Comparison of ENCODE assay signal across 8 cellular contexts in the genomic region with DNA sequence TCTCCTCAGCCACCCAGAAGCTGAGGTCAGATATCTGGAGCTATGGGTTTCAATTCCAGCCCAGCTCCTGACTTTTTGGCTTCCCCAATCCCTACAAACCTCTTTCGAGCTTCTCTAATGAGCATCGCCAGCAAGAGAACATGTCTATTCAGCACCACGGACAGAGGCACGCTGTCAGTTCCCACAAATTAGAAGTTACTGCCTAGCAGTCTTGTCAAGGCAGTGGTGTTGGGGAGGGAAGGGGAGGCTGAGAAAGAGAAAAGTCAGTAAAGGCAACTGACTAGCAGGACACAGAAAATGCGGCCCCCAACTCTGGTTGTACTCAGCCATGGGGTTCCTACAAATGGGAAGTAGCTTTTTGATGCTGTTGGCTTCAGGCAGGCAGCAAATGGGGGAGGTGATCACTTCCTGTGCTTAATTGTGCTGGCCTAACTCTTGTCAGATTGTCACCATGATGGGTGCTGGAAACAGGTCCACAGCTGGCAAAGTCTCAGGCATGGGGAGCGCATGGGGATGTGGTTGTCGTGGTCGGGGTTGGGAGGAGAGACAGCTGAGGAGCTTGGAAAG.
DNase-seq lines count a peak whose midpoint lies in the region; ATAC-seq and TF ChIP-seq lines count a peak whose summit lies in the region.

No MANE protein-coding gene starts in this region.

- peak; percentile 79 for ATAC-seq in DND-41 (ENCODE audit: insufficient read depth, low read depth)
- no peak for ATAC-seq in HG03469 (IDR thresholded peaks at IDR 0.05; ENCODE audit: unreplicated experiment)
- no peak for ATAC-seq in GM21526 (IDR thresholded peaks at IDR 0.05; ENCODE audit: low FRiP score, unreplicated experiment)
- no peak for ATAC-seq in GM18858 (IDR thresholded peaks at IDR 0.05; ENCODE audit: unreplicated experiment)

- H4K20me1 ChIP-seq in DND-41 (ENCODE audit: insufficient read depth, low read length), result peaks cover 12% of the 10 kb centered on the region

- H3K9ac ChIP-seq in DND-41 (ENCODE audit: low read depth, low read length), result no peak overlapping the region
- H3K9ac ChIP-seq in adipocyte (ENCODE audit: low read length), result no peak overlapping the region

- H3K27ac ChIP-seq in DND-41 (ENCODE audit: low read length), result no peak overlapping the region

- no peak for TF ChIP-seq CTCF in DND-41 (IDR thresholded peaks at IDR 0.05; ENCODE audit: borderline replicate concordance, extremely low read depth, low read length, poor library complexity, severe bottlenecking)

- H3K79me2 ChIP-seq in DND-41 (ENCODE audit: insufficient read depth, low read length), result no peaks in the 10 kb centered on the region

- H3K4me1 ChIP-seq in DND-41 (ENCODE audit: insufficient read depth, low read length), result no peaks in the 10 kb centered on the region
- H3K4me1 ChIP-seq in adipocyte (ENCODE audit: control insufficient read depth, insufficient read depth, low read length), result no peaks in the 10 kb centered on the region

- no peak overlapping the region for H2AFZ ChIP-seq in DND-41 (ENCODE audit: low read depth, low read length)

- H3K4me3 ChIP-seq in DND-41 (ENCODE audit: low read depth in 1 of 2, low read length in 2 of 2), result no peak overlapping the region
- no peak overlapping the region for H3K4me3 ChIP-seq in adipocyte (ENCODE audit: low read length)

- H3K36me3 ChIP-seq in DND-41 (ENCODE audit: insufficient read depth, low read length) (no peaks in the 10 kb centered on the region), adipocyte (ENCODE audit: control insufficient read depth, insufficient read depth, low read length, severe bottlenecking) (no peaks in the 10 kb centered on the region)

- DNase-seq in DND-41 (peak; percentile 73), HuH-7.5 (ENCODE audit: low spot score) (peak; percentile 34), adipocyte (ENCODE audit: low read depth) (peak; percentile 76), lung microvascular endothelial cell (ENCODE audit: low read depth in 2 of 2) (peak; percentile 66 to 76)
- no peak for DNase-seq in activated CD4-positive, CD25-positive, alpha-beta regulatory T cell (lab: John Stamatoyannopoulos, UW)

- H3K4me2 ChIP-seq in DND-41 (ENCODE audit: insufficient read depth, low read length), result no peak overlapping the region

- H3K27me3 ChIP-seq in DND-41 (ENCODE audit: insufficient read depth, low read length, poor library complexity) (peaks cover 3% of the 10 kb centered on the region), adipocyte (replicated peaks; ENCODE audit: control insufficient read depth, insufficient read depth, low read length) (peaks cover 12% of the 10 kb centered on the region)

- H3K9me3 ChIP-seq in DND-41 (ENCODE audit: insufficient read depth, low read length, severe bottlenecking), result no peaks in the 10 kb centered on the region
- no peaks in the 10 kb centered on the region for H3K9me3 ChIP-seq in adipocyte (ENCODE audit: control insufficient read depth, low read length)

Comparison
In these comparisons a context has a peak if more than half of its experiments do, and no peak if none do; other contexts are left out.
1. DNase-seq: peak in DND-41 (single experiment), HuH-7.5 (single experiment), adipocyte (single experiment) and lung microvascular endothelial cell (2 of 2); none in activated CD4-positive, CD25-positive, alpha-beta regulatory T cell (0 of 4).